In genomic region chrX:149830192-149830873, GRCh38 we compare ENCODE assay signal across 8 cellular contexts. TPM values are rescaled to one million over a fixed set of nuclear protein-coding genes. Genes with fewer than 3 reads are reported as not detected.
DNase-seq lines count a peak whose midpoint lies in the region; ATAC-seq and TF ChIP-seq lines count a peak whose summit lies in the region.

No MANE protein-coding gene starts in this region.

- TF ChIP-seq CTCF in foreskin fibroblast (IDR thresholded peaks at IDR 0.05; ENCODE audit: low read depth, low read length) (no peak), GM20000 (IDR thresholded peaks at IDR 0.05; ENCODE audit: extremely low read depth, missing control alignments) (no peak)

- peak; percentile 20 for DNase-seq in activated CD4-positive, alpha-beta memory T cell treated with anti-CD3 and anti-CD28 coated beads, Interleukin-2, amount 10 ng/mL, durations not matched to agents 7 days and 5 days
- DNase-seq in foreskin fibroblast (peak; percentile 2 to 35), smooth muscle cell of the brain vasculature (ENCODE audit: low read depth, low spot score) (peak; percentile 15), DMS79 (lab: John Stamatoyannopoulos, UW) (no peak), mesenteric fat pad (ENCODE audit: low spot score) (no peak), GM20000 (ENCODE audit: low spot score) (no peak)

- peak overlapping the region; percentile 57 for H3K4me3 Mint-ChIP-seq in activated CD4-positive, alpha-beta memory T cell treated with anti-CD3 and anti-CD28 coated beads, Interleukin-2, amount 10 ng/mL, durations not matched to agents 7 days and 5 days

- CTCF ChIA-PET in activated CD4-positive, alpha-beta memory T cell treated with anti-CD3 and anti-CD28 coated beads, Interleukin-2, amount 10 ng/mL, durations not matched to agents 7 days and 5 days (lab: Charles Lee) = no interaction called here

- H3K4me1 Mint-ChIP-seq in activated CD4-positive, alpha-beta memory T cell treated with anti-CD3 and anti-CD28 coated beads, Interleukin-2, amount 10 ng/mL, durations not matched to agents 7 days and 5 days = peaks cover 25% of the 10 kb centered on the region

- ATAC-seq in GM18498 (IDR thresholded peaks at IDR 0.05; ENCODE audit: unreplicated experiment) (peak; percentile 74), HG02678 (IDR thresholded peaks at IDR 0.05; ENCODE audit: unreplicated experiment) (peak; percentile 62)

- no peaks in the 10 kb centered on the region for H3K9me3 Mint-ChIP-seq in activated CD4-positive, alpha-beta memory T cell treated with anti-CD3 and anti-CD28 coated beads, Interleukin-2, amount 10 ng/mL, durations not matched to agents 7 days and 5 days

- H3K27me3 Mint-ChIP-seq in activated CD4-positive, alpha-beta memory T cell treated with anti-CD3 and anti-CD28 coated beads, Interleukin-2, amount 10 ng/mL, durations not matched to agents 7 days and 5 days = peaks cover 7% of the 10 kb centered on the region

- peak overlapping the region; percentile 78 for H3K27ac Mint-ChIP-seq in activated CD4-positive, alpha-beta memory T cell treated with anti-CD3 and anti-CD28 coated beads, Interleukin-2, amount 10 ng/mL, durations not matched to agents 7 days and 5 days

- peak overlapping the region; percentile 33 to 35 for H3K4me3 ChIP-seq in foreskin fibroblast (ENCODE audit: low read depth in 1 of 2, low read length in 2 of 2)

- H3K36me3 Mint-ChIP-seq in activated CD4-positive, alpha-beta memory T cell treated with anti-CD3 and anti-CD28 coated beads, Interleukin-2, amount 10 ng/mL, durations not matched to agents 7 days and 5 days (ENCODE audit: low read depth) = no peaks in the 10 kb centered on the region

- POLR2A ChIA-PET in activated CD4-positive, alpha-beta memory T cell treated with anti-CD3 and anti-CD28 coated beads, Interleukin-2, amount 10 ng/mL, durations not matched to agents 7 days and 5 days (lab: Charles Lee) = no interaction called here

RNA-seq across cellular contexts. Expression of gene MAGEA9, which starts 48.6 kb away (rescaled TPM):
- not detected for total RNA-seq in activated CD4-positive, alpha-beta memory T cell treated with anti-CD3 and anti-CD28 coated beads, Interleukin-2, amount 10 ng/mL, durations not matched to agents 7 days and 5 days
- not detected for total RNA-seq in mesenteric fat pad

RNA-seq across cellular contexts. Expression of gene MAGEA8, which starts 50.6 kb away (rescaled TPM):
- total RNA-seq in activated CD4-positive, alpha-beta memory T cell treated with anti-CD3 and anti-CD28 coated beads, Interleukin-2, amount 10 ng/mL, durations not matched to agents 7 days and 5 days = not detected
- total RNA-seq in mesenteric fat pad = not detected

RNA-seq across cellular contexts. Expression of gene HSFX1, which starts 56.5 kb away (rescaled TPM):
- 1 to 10 TPM in 1 of 2 experiments, under 1 TPM in 1; 0.50 to 1.1 TPM for total RNA-seq in activated CD4-positive, alpha-beta memory T cell treated with anti-CD3 and anti-CD28 coated beads, Interleukin-2, amount 10 ng/mL, durations not matched to agents 7 days and 5 days
- 0.64 TPM for total RNA-seq in mesenteric fat pad

Comparison
In these comparisons a context has a peak if more than half of its experiments do, and no peak if none do; other contexts are left out.
1. DNase-seq: peak in activated CD4-positive, alpha-beta memory T cell treated with anti-CD3 and anti-CD28 coated beads, Interleukin-2, amount 10 ng/mL, durations not matched to agents 7 days and 5 days (single experiment), foreskin fibroblast (2 of 2) and smooth muscle cell of the brain vasculature (single experiment); none in DMS79 (single experiment), mesenteric fat pad (single experiment) and GM20000 (single experiment).